32 cellular contexts compared by ENCODE assay signal in genomic region chr12:90166671-90167070, GRCh38.
"Had no signal": no experiment of that assay in that cellular context is flagged by ENCODE, and none has a peak within 500 bp of the region (broad histone marks: within the 10 kb centered on the region; RNA-seq: fewer than 3 reads in every experiment).

No MANE protein-coding gene starts in this region.

- H3K27me3 Mint-ChIP-seq: activated CD4-positive, alpha-beta memory T cell treated with anti-CD3 and anti-CD28 coated beads, Interleukin-2, amount 10 ng/mL, durations not matched to agents 7 days and 5 days; activated CD8-positive, alpha-beta memory T cell treated with anti-CD3 and anti-CD28 coated beads, Interleukin-2, amount 10 ng/mL, durations not matched to agents 7 days and 5 days; activated naive CD4-positive, alpha-beta T cell treated with anti-CD3 and anti-CD28 coated beads, Interleukin-2, amount 10 ng/mL, durations not matched to agents 7 days and 5 days; activated naive CD8-positive, alpha-beta T cell; activated naive CD8-positive, alpha-beta T cell treated with anti-CD3 and anti-CD28 coated beads, Interleukin-2, amount 50 U/mL, for 24 hours; brain; IgD-negative memory B cell had no signal

- H3K36me3 ChIP-seq: cardiac muscle cell, WERI-Rb-1 had no signal

- H3K9me3 Mint-ChIP-seq: activated CD4-positive, alpha-beta memory T cell treated with anti-CD3 and anti-CD28 coated beads, Interleukin-2, amount 10 ng/mL, durations not matched to agents 7 days and 5 days; activated naive CD8-positive, alpha-beta T cell treated with anti-CD3 and anti-CD28 coated beads, Interleukin-2, amount 50 U/mL, for 24 hours had no signal

- DNase-seq: activated CD4-positive, alpha-beta memory T cell treated with anti-CD3 and anti-CD28 coated beads, Interleukin-2, amount 10 ng/mL, durations not matched to agents 7 days and 5 days; activated CD4-positive, alpha-beta T cell treated with anti-CD3 and anti-CD28 coated beads for 1 hour; activated CD4-positive, alpha-beta T cell treated with anti-CD3 and anti-CD28 coated beads for 48 hours; activated CD4-positive, CD25-positive, alpha-beta regulatory T cell; activated CD8-positive, alpha-beta memory T cell treated with anti-CD3 and anti-CD28 coated beads for 24 hours; activated CD8-positive, alpha-beta memory T cell treated with anti-CD3 and anti-CD28 coated beads, Interleukin-2, amount 10 ng/mL, durations not matched to agents 7 days and 5 days; activated CD8-positive, alpha-beta memory T cell treated with anti-CD3 and anti-CD28 coated beads, Interleukin-2, amount 50 U/mL, for 48 hours; activated effector memory CD4-positive, alpha-beta T cell treated with Interleukin-2 at 50 U/mL for 16 hours; activated naive CD4-positive, alpha-beta T cell treated with anti-CD3 and anti-CD28 coated beads, Interleukin-2, amount 10 ng/mL, durations not matched to agents 7 days and 5 days; activated naive CD8-positive, alpha-beta T cell treated with anti-CD3 and anti-CD28 coated beads, Interleukin-2, amount 50 U/mL, for 24 hours; activated T-cell treated with anti-CD3 and anti-CD28 coated beads, Interleukin-2, amount 50 U/mL, for 48 hours; Kasumi-1; KBM-7; MM.1S; NCI-H1092; NCI-H1436 treated with DMSO at 0.1 percent for 48 hours; NCI-H1694 treated with DMSO at 0.1 percent for 48 hours; NCI-H2029 treated with DMSO at 0.1 percent for 48 hours; NCI-H2107; NCI-H226; NCI-H446 treated with DMSO at 0.1 percent for 48 hours; NCI-H524 treated with DMSO at 0.1 percent for 48 hours; Right ventricle myocardium superior; SW 1271; T-helper 1 cell; T-helper 2 cell; T-helper 9 cell; WERI-Rb-1 had no signal

- H3K4me1 Mint-ChIP-seq: activated CD4-positive, alpha-beta memory T cell treated with anti-CD3 and anti-CD28 coated beads, Interleukin-2, amount 10 ng/mL, durations not matched to agents 7 days and 5 days; activated CD8-positive, alpha-beta memory T cell treated with anti-CD3 and anti-CD28 coated beads, Interleukin-2, amount 10 ng/mL, durations not matched to agents 7 days and 5 days; activated naive CD4-positive, alpha-beta T cell treated with anti-CD3 and anti-CD28 coated beads, Interleukin-2, amount 10 ng/mL, durations not matched to agents 7 days and 5 days; activated naive CD8-positive, alpha-beta T cell treated with anti-CD3 and anti-CD28 coated beads, Interleukin-2, amount 50 U/mL, for 24 hours had no signal

- H3K4me3 Mint-ChIP-seq: activated CD4-positive, alpha-beta memory T cell treated with anti-CD3 and anti-CD28 coated beads, Interleukin-2, amount 10 ng/mL, durations not matched to agents 7 days and 5 days; activated CD8-positive, alpha-beta memory T cell treated with anti-CD3 and anti-CD28 coated beads, Interleukin-2, amount 10 ng/mL, durations not matched to agents 7 days and 5 days; activated naive CD4-positive, alpha-beta T cell treated with anti-CD3 and anti-CD28 coated beads, Interleukin-2, amount 10 ng/mL, durations not matched to agents 7 days and 5 days; activated naive CD8-positive, alpha-beta T cell; activated naive CD8-positive, alpha-beta T cell treated with anti-CD3 and anti-CD28 coated beads, Interleukin-2, amount 50 U/mL, for 24 hours; brain; IgD-negative memory B cell had no signal

- H3K27ac Mint-ChIP-seq: activated CD4-positive, alpha-beta memory T cell treated with anti-CD3 and anti-CD28 coated beads, Interleukin-2, amount 10 ng/mL, durations not matched to agents 7 days and 5 days; activated CD8-positive, alpha-beta memory T cell treated with anti-CD3 and anti-CD28 coated beads, Interleukin-2, amount 10 ng/mL, durations not matched to agents 7 days and 5 days; activated naive CD4-positive, alpha-beta T cell treated with anti-CD3 and anti-CD28 coated beads, Interleukin-2, amount 10 ng/mL, durations not matched to agents 7 days and 5 days; activated naive CD8-positive, alpha-beta T cell; activated naive CD8-positive, alpha-beta T cell treated with anti-CD3 and anti-CD28 coated beads, Interleukin-2, amount 50 U/mL, for 24 hours; brain; IgD-negative memory B cell had no signal

- ATAC-seq: activated CD8-positive, alpha-beta memory T cell treated with anti-CD3 and anti-CD28 coated beads, Interleukin-2, amount 10 ng/mL, durations not matched to agents 7 days and 5 days; activated naive CD8-positive, alpha-beta T cell treated with anti-CD3 and anti-CD28 coated beads, Interleukin-2, amount 50 U/mL, for 24 hours had no signal

- H3K27me3 ChIP-seq: cardiac muscle cell had no signal

- H3K4me3 ChIP-seq: cardiac muscle cell had no signal

- H3K27ac ChIP-seq: cardiac muscle cell, WERI-Rb-1 had no signal

- H3K36me3 Mint-ChIP-seq: activated CD8-positive, alpha-beta memory T cell treated with anti-CD3 and anti-CD28 coated beads, Interleukin-2, amount 10 ng/mL, durations not matched to agents 7 days and 5 days; activated naive CD4-positive, alpha-beta T cell treated with anti-CD3 and anti-CD28 coated beads, Interleukin-2, amount 10 ng/mL, durations not matched to agents 7 days and 5 days; activated naive CD8-positive, alpha-beta T cell; brain had no signal
